In the genomic region with DNA sequence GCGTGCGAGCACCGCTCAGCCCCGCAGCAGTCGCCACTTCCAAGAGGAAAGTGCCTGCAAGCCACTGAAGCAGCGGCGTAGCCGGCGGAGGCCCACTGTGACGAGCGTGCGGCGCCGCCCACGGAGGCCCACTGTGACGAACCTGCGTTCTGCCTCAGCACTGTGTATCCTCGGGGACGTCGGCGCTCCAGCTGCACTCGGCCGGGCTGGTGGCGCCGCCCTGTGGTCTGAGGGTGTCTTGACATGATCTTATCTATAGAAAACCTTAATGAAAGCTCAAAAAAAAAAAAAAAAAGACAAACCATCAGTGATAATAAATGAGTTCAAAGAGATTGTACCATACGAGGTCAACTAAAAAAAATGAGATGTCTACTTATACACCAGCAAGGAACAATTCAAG, we compare ENCODE assay signal across 8 cellular contexts. TPM values are rescaled to one million over a fixed set of nuclear protein-coding genes. Genes with fewer than 3 reads are reported as not detected.
DNase-seq lines count a peak whose midpoint lies in the region; ATAC-seq, FAIRE-seq and TF ChIP-seq lines count a peak whose summit lies in the region.
"Not testable (repeated sequence)": the region's sequence is repeated elsewhere in the genome, so short reads cannot be mapped to it uniquely, and the experiment has no call there.

A gene (minus strand): TSS at position 166 of the 400 bp plus-strand sequence. CDS start 192 bp downstream, outside the sequence.

- H3K4me1 Mint-ChIP-seq in CD14-positive monocyte, natural killer cell: not testable (repeated sequence)
- H3K4me1 Mint-ChIP-seq in activated naive CD8-positive, alpha-beta T cell treated with anti-CD3 and anti-CD28 coated beads for 36 hours = peaks cover 14% of the 10 kb centered on the region

- H3K36me3 Mint-ChIP-seq in CD14-positive monocyte; activated naive CD8-positive, alpha-beta T cell treated with anti-CD3 and anti-CD28 coated beads for 36 hours; natural killer cell: not testable (repeated sequence)

- ATAC-seq in GM19452 (IDR thresholded peaks at IDR 0.05; ENCODE audit: unreplicated experiment) (peak; percentile 99), HG03280 (IDR thresholded peaks at IDR 0.05; ENCODE audit: unreplicated experiment) (peak; percentile 98), natural killer cell (peak; percentile 99 to 100 (median 99))

- FAIRE-seq in frontal cortex (lab: Jason Lieb, UNC) = peak; percentile 97

- H3K27me3 Mint-ChIP-seq in CD14-positive monocyte (ENCODE audit: low read depth in 3 of 3); activated naive CD8-positive, alpha-beta T cell treated with anti-CD3 and anti-CD28 coated beads for 36 hours; natural killer cell (ENCODE audit: low read depth in 2 of 2): not testable (repeated sequence)

- H3K9me3 Mint-ChIP-seq in CD14-positive monocyte; activated naive CD8-positive, alpha-beta T cell treated with anti-CD3 and anti-CD28 coated beads for 36 hours; natural killer cell: not testable (repeated sequence)

- TF ChIP-seq CTCF in CD14-positive monocyte (IDR thresholded peaks at IDR 0.05) (peak; percentile 49), natural killer cell (IDR thresholded peaks at IDR 0.05) (peak; percentile 52)

- DNase-seq in CD14-positive monocyte (ENCODE audit: low spot score) = peak; percentile 81
- DNase-seq in SW480 (ENCODE audit: low spot score) = peak; percentile 61
- peak; percentile 85 for DNase-seq in activated naive CD8-positive, alpha-beta T cell treated with anti-CD3 and anti-CD28 coated beads for 36 hours
- DNase-seq in frontal cortex (ENCODE audit: low spot score in 2 of 2) = peak; percentile 29 to 58
- peak; percentile 90 for DNase-seq in natural killer cell
- peak; percentile 74 to 82 for DNase-seq in stimulated activated CD8-positive, alpha-beta memory T cell treated with anti-CD3 and anti-CD28 coated beads, Interleukin-15, amount 100 ng/mL, for 4 hours (ENCODE audit: low read depth in 2 of 2)

- peak within 1 kb of the TSS in 6 of 7 donors; percentile 20 to 70 (median 39) for H3K27ac Mint-ChIP-seq in CD14-positive monocyte
- H3K27ac Mint-ChIP-seq in activated naive CD8-positive, alpha-beta T cell treated with anti-CD3 and anti-CD28 coated beads for 36 hours = peak within 1 kb of the TSS; percentile 87
- H3K27ac Mint-ChIP-seq in natural killer cell = peak within 1 kb of the TSS; percentile 75 to 89

- intact Hi-C loops in CD14-positive monocyte (cut with micrococcal nuclease) = loop anchor here (10.0 kb wide), 2 partner anchors 179 to 379 kb away; a partner anchor contains a TSS
- intact Hi-C loops in natural killer cell (cut with micrococcal nuclease) = loop anchor here (10.0 kb wide), 1 partner anchor 309 kb away; no protein-coding TSS in a partner anchor

- H3K4me3 Mint-ChIP-seq in CD14-positive monocyte (peak within 1 kb of the TSS; percentile 77 to 78), natural killer cell (peak within 1 kb of the TSS; percentile 81)
- H3K4me3 Mint-ChIP-seq in activated naive CD8-positive, alpha-beta T cell treated with anti-CD3 and anti-CD28 coated beads for 36 hours = peak within 1 kb of the TSS; percentile 88

RNA-seq across cellular contexts. Expression of the gene that starts here (rescaled TPM):
- 1 to 10 TPM in 1 of 2 donors, under 1 TPM in 1; 0.29 to 1.2 TPM for polyA plus RNA-seq in CD14-positive monocyte
- 10 to 100 TPM; 14.3 to 14.9 TPM for total RNA-seq in activated naive CD8-positive, alpha-beta T cell treated with anti-CD3 and anti-CD28 coated beads for 36 hours
- total RNA-seq in frontal cortex (39.1 TPM), natural killer cell (10 to 100 TPM; 30.7 to 38.5 (median 34.1) TPM)

Comparison
In these comparisons a context has a peak if more than half of its experiments do, and no peak if none do; other contexts are left out.
1. Peak in every context shown above with its lines: DNase-seq and ATAC-seq.